ENCODE assay signal across 8 cellular contexts in genomic region chr2:239316562-239317465, GRCh38.
DNase-seq lines count a peak whose midpoint lies in the region; ATAC-seq and TF ChIP-seq lines count a peak whose summit lies in the region.

No MANE protein-coding gene starts in this region.

- no peaks in the 10 kb centered on the region for H3K27me3 Mint-ChIP-seq in T-helper 2 cell treated with Interferon-gamma antibody and Interleukin-4, amounts not matched to agents 5 μg/mL and 100 μg/mL, for 36 hours (ENCODE audit: low read depth)
- H3K27me3 Mint-ChIP-seq in dendritic cell treated with granulocyte-macrophage colony-stimulating factor and Interleukin-4, amounts not matched to agents 40 ng/mL and 50 ng/mL, for 4 days: no peaks in the 10 kb centered on the region
- H3K27me3 Mint-ChIP-seq in mesothelial cell of epicardium (ENCODE audit: low read depth): no peaks in the 10 kb centered on the region

- H3K27me3 ChIP-seq in testis (no peaks in the 10 kb centered on the region), foreskin keratinocyte (no peaks in the 10 kb centered on the region), H7 (ENCODE audit: control insufficient read depth, insufficient read depth, low read length) (no peaks in the 10 kb centered on the region)

- no peak for TF ChIP-seq POLR2A in testis (IDR thresholded peaks at IDR 0.05)

- TF ChIP-seq CTCF in mesothelial cell of epicardium (IDR thresholded peaks at IDR 0.05; ENCODE audit: unreplicated experiment) (no peak), testis (IDR thresholded peaks at IDR 0.05) (no peak), foreskin keratinocyte (conservative IDR thresholded peaks at IDR 0.05) (no peak)

- no peak for ATAC-seq in foreskin keratinocyte

- peak overlapping the region; percentile 56 for H3K27ac Mint-ChIP-seq in T-helper 2 cell treated with Interferon-gamma antibody and Interleukin-4, amounts not matched to agents 5 μg/mL and 100 μg/mL, for 36 hours
- H3K27ac Mint-ChIP-seq in dendritic cell treated with granulocyte-macrophage colony-stimulating factor and Interleukin-4, amounts not matched to agents 40 ng/mL and 50 ng/mL, for 4 days: peak overlapping the region; percentile 98
- peak overlapping the region; percentile 81 for H3K27ac Mint-ChIP-seq in mesothelial cell of epicardium

- peaks cover 51% of the 10 kb centered on the region for H3K4me1 Mint-ChIP-seq in T-helper 2 cell treated with Interferon-gamma antibody and Interleukin-4, amounts not matched to agents 5 μg/mL and 100 μg/mL, for 36 hours (ENCODE audit: low read depth)
- H3K4me1 Mint-ChIP-seq in dendritic cell treated with granulocyte-macrophage colony-stimulating factor and Interleukin-4, amounts not matched to agents 40 ng/mL and 50 ng/mL, for 4 days (ENCODE audit: low read depth): peaks cover 60% of the 10 kb centered on the region
- peaks cover 41% of the 10 kb centered on the region for H3K4me1 Mint-ChIP-seq in mesothelial cell of epicardium

- H3K36me3 Mint-ChIP-seq in T-helper 2 cell treated with Interferon-gamma antibody and Interleukin-4, amounts not matched to agents 5 μg/mL and 100 μg/mL, for 36 hours (ENCODE audit: low read depth): peaks cover 21% of the 10 kb centered on the region
- H3K36me3 Mint-ChIP-seq in dendritic cell treated with granulocyte-macrophage colony-stimulating factor and Interleukin-4, amounts not matched to agents 40 ng/mL and 50 ng/mL, for 4 days (ENCODE audit: low read depth): peaks cover 9% of the 10 kb centered on the region
- H3K36me3 Mint-ChIP-seq in mesothelial cell of epicardium: peaks cover 27% of the 10 kb centered on the region

- no peak for DNase-seq in T-helper 2 cell treated with Interferon-gamma antibody and Interleukin-4, amounts not matched to agents 5 μg/mL and 100 μg/mL, for 36 hours (ENCODE audit: low spot score)
- DNase-seq in T-helper 2 cell (no peak), mesothelial cell of epicardium (ENCODE audit: low spot score in 2 of 2, unreplicated experiment in 2 of 2) (peak; percentile 3 to 27), testis (peak; percentile 83), foreskin keratinocyte (no peak), H7 (no peak), SK-N-DZ (ENCODE audit: low spot score) (no peak)

- 54 to 60% methylated on average over 20 of the region's 20 CpGs for WGBS in testis, 2 donors

- H3K36me3 ChIP-seq in testis (ENCODE audit: low read depth, missing control alignments): no peaks in the 10 kb centered on the region
- H3K36me3 ChIP-seq in H7 (replicated peaks; ENCODE audit: control insufficient read depth, insufficient read depth, low read length): no peaks in the 10 kb centered on the region

- no peak overlapping the region for H3K4me3 Mint-ChIP-seq in T-helper 2 cell treated with Interferon-gamma antibody and Interleukin-4, amounts not matched to agents 5 μg/mL and 100 μg/mL, for 36 hours
- peak overlapping the region; percentile 55 for H3K4me3 Mint-ChIP-seq in dendritic cell treated with granulocyte-macrophage colony-stimulating factor and Interleukin-4, amounts not matched to agents 40 ng/mL and 50 ng/mL, for 4 days
- no peak overlapping the region for H3K4me3 Mint-ChIP-seq in mesothelial cell of epicardium

- H3K4me1 ChIP-seq in testis: peaks cover 28% of the 10 kb centered on the region
- no peaks in the 10 kb centered on the region for H3K4me1 ChIP-seq in foreskin keratinocyte

- H3K27ac ChIP-seq in testis (peak overlapping the region; percentile 49 to 84), foreskin keratinocyte (no peak overlapping the region)

- intact Hi-C loops in dendritic cell treated with granulocyte-macrophage colony-stimulating factor and Interleukin-4, amounts not matched to agents 40 ng/mL and 50 ng/mL, for 4 days (cut with micrococcal nuclease): loop anchor here (5.0 kb wide), 1 partner anchor 50 kb away; no protein-coding TSS in a partner anchor
- intact Hi-C loops in testis (cut with DNase I; ENCODE audit: low total_unique reads): no loop called here

- H3K4me3 ChIP-seq in testis (no peak overlapping the region), H7 (ENCODE audit: insufficient read depth, low read depth, low read length) (no peak overlapping the region)

- peaks cover 3% of the 10 kb centered on the region for H3K9me3 Mint-ChIP-seq in T-helper 2 cell treated with Interferon-gamma antibody and Interleukin-4, amounts not matched to agents 5 μg/mL and 100 μg/mL, for 36 hours
- no peaks in the 10 kb centered on the region for H3K9me3 Mint-ChIP-seq in dendritic cell treated with granulocyte-macrophage colony-stimulating factor and Interleukin-4, amounts not matched to agents 40 ng/mL and 50 ng/mL, for 4 days
- peaks cover 22% of the 10 kb centered on the region for H3K9me3 Mint-ChIP-seq in mesothelial cell of epicardium

- H3K9me3 ChIP-seq in testis: no peaks in the 10 kb centered on the region

Comparison
In these comparisons a context has a peak if more than half of its experiments do, and no peak if none do; other contexts are left out.
1. DNase-seq: peak in mesothelial cell of epicardium (2 of 2) and testis (single experiment); none in T-helper 2 cell treated with Interferon-gamma antibody and Interleukin-4, amounts not matched to agents 5 μg/mL and 100 μg/mL, for 36 hours (single experiment), T-helper 2 cell (0 of 5), foreskin keratinocyte (0 of 2), H7 (single experiment) and SK-N-DZ (single experiment).
2. Peak in every context shown above with its lines, with median percentiles within 50 percentile points of each other: H3K27ac Mint-ChIP-seq.